1 cellular context compared by ENCODE assay signal in the genomic region with DNA sequence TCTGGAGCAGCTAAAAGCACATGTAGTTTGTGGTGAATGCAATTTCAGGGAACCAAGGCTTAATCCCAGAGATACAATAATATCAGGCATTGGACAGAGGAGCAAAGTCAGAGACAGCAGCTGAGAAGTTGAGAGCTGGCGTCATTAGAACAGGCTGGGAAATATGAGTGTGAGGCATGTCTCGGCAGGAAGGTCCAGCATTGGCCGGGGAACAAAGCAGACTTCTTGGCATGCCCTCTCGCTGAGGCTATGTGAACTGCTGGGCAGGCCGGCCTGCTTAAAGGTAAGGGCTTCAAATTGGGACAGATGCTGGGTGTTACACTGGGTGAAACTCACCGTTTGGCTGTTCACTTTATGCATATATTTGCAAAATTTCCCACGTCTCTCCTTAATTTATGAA.
TF ChIP-seq lines count a peak whose summit lies in the region.

No MANE protein-coding gene starts in this region.

TF ChIP-seq in HepG2, 621 proteins besides CTCF, POLR2A, EP300 and RAD21 (continued from another document):
- TF ChIP-seq, protein P1, sequence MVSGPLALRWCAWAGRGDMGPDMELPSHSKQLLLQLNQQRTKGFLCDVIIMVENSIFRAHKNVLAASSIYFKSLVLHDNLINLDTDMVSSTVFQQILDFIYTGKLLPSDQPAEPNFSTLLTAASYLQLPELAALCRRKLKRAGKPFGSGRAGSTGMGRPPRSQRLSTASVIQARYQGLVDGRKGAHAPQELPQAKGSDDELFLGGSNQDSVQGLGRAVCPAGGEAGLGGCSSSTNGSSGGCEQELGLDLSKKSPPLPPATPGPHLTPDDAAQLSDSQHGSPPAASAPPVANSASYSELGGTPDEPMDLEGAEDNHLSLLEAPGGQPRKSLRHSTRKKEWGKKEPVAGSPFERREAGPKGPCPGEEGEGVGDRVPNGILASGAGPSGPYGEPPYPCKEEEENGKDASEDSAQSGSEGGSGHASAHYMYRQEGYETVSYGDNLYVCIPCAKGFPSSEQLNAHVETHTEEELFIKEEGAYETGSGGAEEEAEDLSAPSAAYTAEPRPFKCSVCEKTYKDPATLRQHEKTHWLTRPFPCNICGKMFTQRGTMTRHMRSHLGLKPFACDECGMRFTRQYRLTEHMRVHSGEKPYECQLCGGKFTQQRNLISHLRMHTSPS (CRISPR knock-in tag; IDR thresholded peaks at IDR 0.05; ENCODE audit: low read depth), result no peak
- TF ChIP-seq, protein P2, sequence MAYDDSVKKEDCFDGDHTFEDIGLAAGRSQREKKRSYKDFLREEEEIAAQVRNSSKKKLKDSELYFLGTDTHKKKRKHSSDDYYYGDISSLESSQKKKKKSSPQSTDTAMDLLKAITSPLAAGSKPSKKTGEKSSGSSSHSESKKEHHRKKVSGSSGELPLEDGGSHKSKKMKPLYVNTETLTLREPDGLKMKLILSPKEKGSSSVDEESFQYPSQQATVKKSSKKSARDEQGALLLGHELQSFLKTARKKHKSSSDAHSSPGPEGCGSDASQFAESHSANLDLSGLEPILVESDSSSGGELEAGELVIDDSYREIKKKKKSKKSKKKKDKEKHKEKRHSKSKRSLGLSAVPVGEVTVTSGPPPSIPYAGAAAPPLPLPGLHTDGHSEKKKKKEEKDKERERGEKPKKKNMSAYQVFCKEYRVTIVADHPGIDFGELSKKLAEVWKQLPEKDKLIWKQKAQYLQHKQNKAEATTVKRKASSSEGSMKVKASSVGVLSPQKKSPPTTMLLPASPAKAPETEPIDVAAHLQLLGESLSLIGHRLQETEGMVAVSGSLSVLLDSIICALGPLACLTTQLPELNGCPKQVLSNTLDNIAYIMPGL (CRISPR knock-in tag; IDR thresholded peaks at IDR 0.05; ENCODE audit: borderline replicate concordance in 1 of 2, low read depth in 1 of 2), result no peak
- TF ChIP-seq RBAK (CRISPR knock-in tag; IDR thresholded peaks at IDR 0.05) (no peak), ZNF891 (CRISPR knock-in tag; IDR thresholded peaks at IDR 0.05) (no peak), NR2F2 (IDR thresholded peaks at IDR 0.05; ENCODE audit: borderline replicate concordance, low read depth) (no peak), ZNF607 (CRISPR knock-in tag; IDR thresholded peaks at IDR 0.05; ENCODE audit: borderline replicate concordance) (no peak), MEIS1 (CRISPR knock-in tag; IDR thresholded peaks at IDR 0.05; ENCODE audit: borderline replicate concordance) (no peak), ZNF549 (CRISPR knock-in tag; IDR thresholded peaks at IDR 0.05) (no peak)
- TF ChIP-seq, protein P3, sequence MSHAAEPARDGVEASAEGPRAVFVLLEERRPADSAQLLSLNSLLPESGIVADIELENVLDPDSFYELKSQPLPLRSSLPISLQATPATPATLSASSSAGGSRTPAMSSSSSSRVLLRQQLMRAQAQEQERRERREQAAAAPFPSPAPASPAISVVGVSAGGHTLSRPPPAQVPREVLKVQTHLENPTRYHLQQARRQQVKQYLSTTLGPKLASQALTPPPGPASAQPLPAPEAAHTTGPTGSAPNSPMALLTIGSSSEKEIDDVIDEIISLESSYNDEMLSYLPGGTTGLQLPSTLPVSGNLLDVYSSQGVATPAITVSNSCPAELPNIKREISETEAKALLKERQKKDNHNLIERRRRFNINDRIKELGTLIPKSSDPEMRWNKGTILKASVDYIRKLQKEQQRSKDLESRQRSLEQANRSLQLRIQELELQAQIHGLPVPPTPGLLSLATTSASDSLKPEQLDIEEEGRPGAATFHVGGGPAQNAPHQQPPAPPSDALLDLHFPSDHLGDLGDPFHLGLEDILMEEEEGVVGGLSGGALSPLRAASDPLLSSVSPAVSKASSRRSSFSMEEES (CRISPR knock-in tag; IDR thresholded peaks at IDR 0.05), result no peak
- TF ChIP-seq, protein P4, sequence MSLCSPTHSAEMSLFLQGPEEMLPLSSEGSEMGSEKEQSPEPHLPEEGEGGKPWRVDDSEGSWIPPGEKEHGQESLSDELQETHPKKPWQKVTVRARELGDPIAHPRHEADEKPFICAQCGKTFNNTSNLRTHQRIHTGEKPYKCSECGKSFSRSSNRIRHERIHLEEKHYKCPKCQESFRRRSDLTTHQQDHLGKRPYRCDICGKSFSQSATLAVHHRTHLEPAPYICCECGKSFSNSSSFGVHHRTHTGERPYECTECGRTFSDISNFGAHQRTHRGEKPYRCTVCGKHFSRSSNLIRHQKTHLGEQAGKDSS (CRISPR knock-in tag; IDR thresholded peaks at IDR 0.05; ENCODE audit: borderline replicate concordance, low read depth), result no peak
